8 cellular contexts compared by ENCODE assay signal in genomic region chr13:40206241-40207109, GRCh38.
DNase-seq lines count a peak whose midpoint lies in the region; ATAC-seq and TF ChIP-seq lines count a peak whose summit lies in the region.

No MANE protein-coding gene starts in this region.

- H3K4me3 Mint-ChIP-seq in GM23338 = no peak overlapping the region

- H3K36me3 ChIP-seq in GM23338 (ENCODE audit: insufficient read depth) = no peaks in the 10 kb centered on the region
- no peaks in the 10 kb centered on the region for H3K36me3 ChIP-seq in mucosa of stomach (ENCODE audit: control insufficient read depth, insufficient read depth, low read length)

- H3K36me3 Mint-ChIP-seq in GM23338 (ENCODE audit: low read depth) = no peaks in the 10 kb centered on the region
- H3K36me3 Mint-ChIP-seq in activated naive CD4-positive, alpha-beta T cell treated with anti-CD3 and anti-CD28 coated beads, Interleukin-2, amount 50 U/mL, for 72 hours = peaks cover 17 to 55% of the 10 kb centered on the region in 2 donors

- H2AFZ ChIP-seq in GM23338 = no peak overlapping the region

- no peak overlapping the region for H3K27ac ChIP-seq in GM23338 (ENCODE audit: low read depth)

- no peaks in the 10 kb centered on the region for H3F3A ChIP-seq in GM23338 (replicated peaks; ENCODE audit: low read depth)

- H3K9me3 ChIP-seq in mucosa of stomach (ENCODE audit: control insufficient read depth, low read length) = no peaks in the 10 kb centered on the region

- peaks cover 2% of the 10 kb centered on the region for H3K27me3 Mint-ChIP-seq in GM23338 (ENCODE audit: insufficient read depth, low read depth, poor library complexity)

- ATAC-seq in GM18508 (IDR thresholded peaks at IDR 0.05; ENCODE audit: insufficient read depth, unreplicated experiment) (peak; percentile 35), GM23338 (no peak)
- peak; percentile 73 to 87 for ATAC-seq in activated naive CD4-positive, alpha-beta T cell treated with anti-CD3 and anti-CD28 coated beads, Interleukin-2, amount 50 U/mL, for 72 hours

- no peak for TF ChIP-seq CTCF in GM23338 (conservative IDR thresholded peaks at IDR 0.05; ENCODE audit: low read depth in 2 of 2)

- peak overlapping the region; percentile 37; the same call in 1 of the 2 replicates for H3K27ac Mint-ChIP-seq in GM23338
- peak overlapping the region; percentile 95 to 99 for H3K27ac Mint-ChIP-seq in activated naive CD4-positive, alpha-beta T cell treated with anti-CD3 and anti-CD28 coated beads, Interleukin-2, amount 50 U/mL, for 72 hours

- H3K9me3 Mint-ChIP-seq in GM23338 = no peaks in the 10 kb centered on the region
- peaks cover 21 to 36% of the 10 kb centered on the region in 2 donors for H3K9me3 Mint-ChIP-seq in activated naive CD4-positive, alpha-beta T cell treated with anti-CD3 and anti-CD28 coated beads, Interleukin-2, amount 50 U/mL, for 72 hours

- H3K4me2 ChIP-seq in GM23338 = no peak overlapping the region

- DNase-seq in GM23338 (ENCODE audit: low spot score) (no peak), NAMALWA (ENCODE audit: low spot score) (peak; percentile 57), NCI-H69 (lab: John Stamatoyannopoulos, UW) (no peak), RKO (ENCODE audit: low spot score) (no peak), midbrain (lab: John Stamatoyannopoulos, UW) (no peak)
- peak; percentile 43 to 61 for DNase-seq in activated naive CD4-positive, alpha-beta T cell treated with anti-CD3 and anti-CD28 coated beads, Interleukin-2, amount 50 U/mL, for 72 hours (ENCODE audit: low spot score in 2 of 2)

- no peaks in the 10 kb centered on the region for H3K4me1 ChIP-seq in GM23338 (ENCODE audit: insufficient read depth)
- peaks cover 22% of the 10 kb centered on the region for H3K4me1 ChIP-seq in mucosa of stomach (ENCODE audit: control insufficient read depth, insufficient read depth, low read length)

- H3K4me1 Mint-ChIP-seq in GM23338 = peaks cover 5% of the 10 kb centered on the region; the same call in 1 of the 3 replicates

- peak overlapping the region; percentile 48 for H3K9ac ChIP-seq in mucosa of stomach (ENCODE audit: low read length)

- H3K4me3 ChIP-seq in GM23338 = no peak overlapping the region
- no peak overlapping the region for H3K4me3 ChIP-seq in mucosa of stomach (ENCODE audit: low read length)

- peaks cover 13% of the 10 kb centered on the region; the same call in 1 of the 2 replicates for H3K9me2 ChIP-seq in GM23338 (ENCODE audit: insufficient read depth)

- H3K27me3 ChIP-seq in GM23338 (ENCODE audit: insufficient read depth) (no peaks in the 10 kb centered on the region), mucosa of stomach (ENCODE audit: control insufficient read depth, insufficient read depth, low read length) (no peaks in the 10 kb centered on the region)

- H4K20me1 ChIP-seq in GM23338 (replicated peaks; ENCODE audit: insufficient read depth) = no peaks in the 10 kb centered on the region

- H3K79me2 ChIP-seq in GM23338 (replicated peaks; ENCODE audit: insufficient read depth) = no peaks in the 10 kb centered on the region

TF ChIP-seq in GM23338, 12 proteins besides CTCF, POLR2A, EP300 and RAD21:
- TF ChIP-seq EZH2phosphoT487 (IDR thresholded peaks at IDR 0.05; ENCODE audit: unreplicated experiment) (no peak), CREB1 (CRISPR knock-in tag; IDR thresholded peaks at IDR 0.05; ENCODE audit: low read depth) (no peak), JUNB (IDR thresholded peaks at IDR 0.05; ENCODE audit: unreplicated experiment) (no peak)
- TF ChIP-seq, protein P1, sequence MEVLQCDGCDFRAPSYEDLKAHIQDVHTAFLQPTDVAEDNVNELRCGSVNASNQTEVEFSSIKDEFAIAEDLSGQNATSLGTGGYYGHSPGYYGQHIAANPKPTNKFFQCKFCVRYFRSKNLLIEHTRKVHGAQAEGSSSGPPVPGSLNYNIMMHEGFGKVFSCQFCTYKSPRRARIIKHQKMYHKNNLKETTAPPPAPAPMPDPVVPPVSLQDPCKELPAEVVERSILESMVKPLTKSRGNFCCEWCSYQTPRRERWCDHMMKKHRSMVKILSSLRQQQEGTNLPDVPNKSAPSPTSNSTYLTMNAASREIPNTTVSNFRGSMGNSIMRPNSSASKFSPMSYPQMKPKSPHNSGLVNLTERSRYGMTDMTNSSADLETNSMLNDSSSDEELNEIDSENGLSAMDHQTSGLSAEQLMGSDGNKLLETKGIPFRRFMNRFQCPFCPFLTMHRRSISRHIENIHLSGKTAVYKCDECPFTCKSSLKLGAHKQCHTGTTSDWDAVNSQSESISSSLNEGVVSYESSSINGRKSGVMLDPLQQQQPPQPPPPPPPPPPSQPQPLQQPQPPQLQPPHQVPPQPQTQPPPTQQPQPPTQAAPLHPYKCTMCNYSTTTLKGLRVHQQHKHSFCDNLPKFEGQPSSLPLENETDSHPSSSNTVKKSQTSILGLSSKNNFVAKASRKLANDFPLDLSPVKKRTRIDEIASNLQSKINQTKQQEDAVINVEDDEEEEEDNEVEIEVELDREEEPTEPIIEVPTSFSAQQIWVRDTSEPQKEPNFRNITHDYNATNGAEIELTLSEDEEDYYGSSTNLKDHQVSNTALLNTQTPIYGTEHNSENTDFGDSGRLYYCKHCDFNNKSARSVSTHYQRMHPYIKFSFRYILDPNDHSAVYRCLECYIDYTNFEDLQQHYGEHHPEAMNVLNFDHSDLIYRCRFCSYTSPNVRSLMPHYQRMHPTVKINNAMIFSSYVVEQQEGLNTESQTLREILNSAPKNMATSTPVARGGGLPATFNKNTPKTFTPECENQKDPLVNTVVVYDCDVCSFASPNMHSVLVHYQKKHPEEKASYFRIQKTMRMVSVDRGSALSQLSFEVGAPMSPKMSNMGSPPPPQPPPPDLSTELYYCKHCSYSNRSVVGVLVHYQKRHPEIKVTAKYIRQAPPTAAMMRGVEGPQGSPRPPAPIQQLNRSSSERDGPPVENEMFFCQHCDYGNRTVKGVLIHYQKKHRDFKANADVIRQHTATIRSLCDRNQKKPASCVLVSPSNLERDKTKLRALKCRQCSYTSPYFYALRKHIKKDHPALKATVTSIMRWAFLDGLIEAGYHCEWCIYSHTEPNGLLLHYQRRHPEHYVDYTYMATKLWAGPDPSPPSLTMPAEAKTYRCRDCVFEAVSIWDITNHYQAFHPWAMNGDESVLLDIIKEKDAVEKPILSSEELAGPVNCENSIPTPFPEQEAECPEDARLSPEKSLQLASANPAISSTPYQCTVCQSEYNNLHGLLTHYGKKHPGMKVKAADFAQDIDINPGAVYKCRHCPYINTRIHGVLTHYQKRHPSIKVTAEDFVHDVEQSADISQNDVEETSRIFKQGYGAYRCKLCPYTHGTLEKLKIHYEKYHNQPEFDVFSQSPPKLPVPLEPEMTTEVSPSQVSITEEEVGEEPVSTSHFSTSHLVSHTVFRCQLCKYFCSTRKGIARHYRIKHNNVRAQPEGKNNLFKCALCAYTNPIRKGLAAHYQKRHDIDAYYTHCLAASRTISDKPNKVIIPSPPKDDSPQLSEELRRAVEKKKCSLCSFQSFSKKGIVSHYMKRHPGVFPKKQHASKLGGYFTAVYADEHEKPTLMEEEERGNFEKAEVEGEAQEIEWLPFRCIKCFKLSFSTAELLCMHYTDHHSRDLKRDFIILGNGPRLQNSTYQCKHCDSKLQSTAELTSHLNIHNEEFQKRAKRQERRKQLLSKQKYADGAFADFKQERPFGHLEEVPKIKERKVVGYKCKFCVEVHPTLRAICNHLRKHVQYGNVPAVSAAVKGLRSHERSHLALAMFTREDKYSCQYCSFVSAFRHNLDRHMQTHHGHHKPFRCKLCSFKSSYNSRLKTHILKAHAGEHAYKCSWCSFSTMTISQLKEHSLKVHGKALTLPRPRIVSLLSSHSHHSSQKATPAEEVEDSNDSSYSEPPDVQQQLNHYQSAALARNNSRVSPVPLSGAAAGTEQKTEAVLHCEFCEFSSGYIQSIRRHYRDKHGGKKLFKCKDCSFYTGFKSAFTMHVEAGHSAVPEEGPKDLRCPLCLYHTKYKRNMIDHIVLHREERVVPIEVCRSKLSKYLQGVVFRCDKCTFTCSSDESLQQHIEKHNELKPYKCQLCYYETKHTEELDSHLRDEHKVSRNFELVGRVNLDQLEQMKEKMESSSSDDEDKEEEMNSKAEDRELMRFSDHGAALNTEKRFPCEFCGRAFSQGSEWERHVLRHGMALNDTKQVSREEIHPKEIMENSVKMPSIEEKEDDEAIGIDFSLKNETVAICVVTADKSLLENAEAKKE (CRISPR knock-in tag; IDR thresholded peaks at IDR 0.05) = no peak

Comparison
In these comparisons a context has a peak if more than half of its experiments do, and no peak if none do; other contexts are left out.
1. DNase-seq: peak in NAMALWA (single experiment) and activated naive CD4-positive, alpha-beta T cell treated with anti-CD3 and anti-CD28 coated beads, Interleukin-2, amount 50 U/mL, for 72 hours (2 of 2); none in GM23338 (single experiment), NCI-H69 (single experiment), RKO (single experiment) and midbrain (single experiment).